In the genomic region with DNA sequence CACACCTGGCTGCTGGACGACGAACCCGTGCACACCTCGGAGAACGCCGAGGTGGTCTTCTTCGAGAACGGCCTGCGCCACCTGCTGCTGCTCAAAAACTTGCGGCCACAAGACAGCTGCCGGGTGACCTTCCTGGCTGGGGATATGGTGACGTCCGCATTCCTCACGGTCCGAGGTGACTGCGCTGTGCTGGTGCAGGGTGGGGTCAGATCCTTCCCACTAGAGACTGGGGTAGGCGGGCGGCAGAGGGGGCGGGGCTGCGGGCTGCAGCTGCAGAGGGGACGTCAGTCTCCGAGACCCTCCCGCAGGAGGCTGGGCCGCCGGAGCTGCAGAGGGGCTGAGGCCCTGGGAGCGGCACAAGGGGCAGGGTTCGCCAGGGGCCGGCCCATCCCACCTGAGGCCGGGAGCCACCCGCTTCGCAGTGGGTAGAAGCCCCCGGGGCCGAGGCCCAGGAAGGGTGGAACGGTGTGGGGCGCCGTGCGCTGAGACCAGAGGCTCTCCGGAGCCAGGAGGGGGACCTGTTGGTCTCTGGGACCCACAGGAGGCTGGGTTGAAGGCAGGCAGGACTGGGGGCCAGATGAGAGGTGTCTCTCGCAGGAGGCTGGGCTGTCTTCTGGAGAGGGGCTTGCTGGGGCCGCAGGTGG, we compare ENCODE assay signal across 14 cellular contexts.
DNase-seq lines count a peak whose midpoint lies in the region; TF ChIP-seq lines count a peak whose summit lies in the region.
"Had no signal": no experiment of that assay in that cellular context is flagged by ENCODE, and none has a peak within 500 bp of the region (broad histone marks: within the 10 kb centered on the region; RNA-seq: fewer than 3 reads in every experiment).

No MANE protein-coding gene starts in this region.

- H3K4me3 Mint-ChIP-seq in activated naive CD4-positive, alpha-beta T cell treated with anti-CD3 and anti-CD28 coated beads, Interleukin-2, amount 10 ng/mL, durations not matched to agents 7 days and 5 days = no peak overlapping the region
- H3K4me3 Mint-ChIP-seq in neural progenitor cell = no peak overlapping the region
- H3K4me3 Mint-ChIP-seq: brain; CD8-positive, alpha-beta memory T cell; stimulated activated naive CD8-positive, alpha-beta T cell treated with anti-CD3 and anti-CD28 coated beads, Interleukin-15, Interleukin-2, amounts not matched to agents 100 ng/mL and 50 ng/mL, for 24 hours had no signal

- H3K4me2 ChIP-seq in neural progenitor cell (no peak overlapping the region), SK-N-SH (no peak overlapping the region)

- CTCF ChIA-PET in activated naive CD4-positive, alpha-beta T cell treated with anti-CD3 and anti-CD28 coated beads, Interleukin-2, amount 10 ng/mL, durations not matched to agents 7 days and 5 days (lab: Charles Lee) = no interaction called here
- CTCF ChIA-PET in SK-N-SH (lab: Yijun Ruan, JAX) = no interaction called here

- H4K20me1 ChIP-seq in neural progenitor cell (ENCODE audit: low read depth) (no peaks in the 10 kb centered on the region), SK-N-SH (ENCODE audit: insufficient read depth) (no peaks in the 10 kb centered on the region)

- H3K27me3 ChIP-seq in neural progenitor cell (no peaks in the 10 kb centered on the region), suprapubic skin (no peaks in the 10 kb centered on the region), SK-N-SH (ENCODE audit: insufficient read depth) (no peaks in the 10 kb centered on the region)

- peak; percentile 14 for DNase-seq in activated naive CD4-positive, alpha-beta T cell treated with anti-CD3 and anti-CD28 coated beads, Interleukin-2, amount 10 ng/mL, durations not matched to agents 7 days and 5 days
- DNase-seq in activated naive CD4-positive, alpha-beta T cell treated with Interleukin-2 at 50 U/mL for 16 hours = no peak
- DNase-seq in coronary artery (ENCODE audit: low spot score) (peak; percentile 63), neural progenitor cell (ENCODE audit: low spot score) (peak; percentile 15), suprapubic skin (ENCODE audit: low spot score in 2 of 2) (peak; percentile 55 to 76), DMS53 treated with DMSO at 0.1 percent for 48 hours (lab: John Stamatoyannopoulos, UW; ENCODE audit: unreplicated experiment) (no peak), SK-N-SH (no peak), midbrain (lab: John Stamatoyannopoulos, UW) (no peak)
- DNase-seq: dermis blood vessel endothelial cell; occipital lobe; stimulated activated CD4-positive, alpha-beta T cell treated with anti-CD3 and anti-CD28 coated beads, Interleukin-12 subunit alpha, Interleukin-12 subunit beta, amount 100 ng/mL, for 4 hours had no signal

- H3K27me3 Mint-ChIP-seq in activated naive CD4-positive, alpha-beta T cell treated with anti-CD3 and anti-CD28 coated beads, Interleukin-2, amount 10 ng/mL, durations not matched to agents 7 days and 5 days = no peaks in the 10 kb centered on the region
- H3K27me3 Mint-ChIP-seq in neural progenitor cell (ENCODE audit: insufficient read depth, low read depth) = peaks cover 2% of the 10 kb centered on the region
- H3K27me3 Mint-ChIP-seq: brain; CD8-positive, alpha-beta memory T cell; stimulated activated naive CD8-positive, alpha-beta T cell treated with anti-CD3 and anti-CD28 coated beads, Interleukin-15, Interleukin-2, amounts not matched to agents 100 ng/mL and 50 ng/mL, for 24 hours had no signal

- no peak overlapping the region for H3K9ac ChIP-seq in neural progenitor cell
- no peak overlapping the region for H3K9ac ChIP-seq in SK-N-SH

- H3K36me3 ChIP-seq in neural progenitor cell (no peaks in the 10 kb centered on the region), suprapubic skin (peaks cover 31% of the 10 kb centered on the region), SK-N-SH (replicated peaks in 1 of 2; ENCODE audit: control insufficient read depth in 1 of 2, insufficient read depth in 2 of 2, low read length in 1 of 2) (no peaks in the 10 kb centered on the region)

- H2AFZ ChIP-seq in neural progenitor cell (replicated peaks) (no peak overlapping the region), SK-N-SH (ENCODE audit: low read depth) (no peak overlapping the region)

- no peaks in the 10 kb centered on the region for H3K36me3 Mint-ChIP-seq in activated naive CD4-positive, alpha-beta T cell treated with anti-CD3 and anti-CD28 coated beads, Interleukin-2, amount 10 ng/mL, durations not matched to agents 7 days and 5 days
- H3K36me3 Mint-ChIP-seq in neural progenitor cell = peaks cover 6% of the 10 kb centered on the region

- H3K27ac ChIP-seq in coronary artery = no peak overlapping the region
- H3K27ac ChIP-seq in neural progenitor cell = no peak overlapping the region
- H3K27ac ChIP-seq in suprapubic skin = no peak overlapping the region
- H3K27ac ChIP-seq in SK-N-SH (ENCODE audit: low read depth in 2 of 2, low read length in 1 of 2) = no peak overlapping the region

- POLR2A ChIA-PET in SK-N-SH (lab: Yijun Ruan, JAX) = no interaction called here

- no peak for TF ChIP-seq CTCF in coronary artery (IDR thresholded peaks at IDR 0.05)
- no peak for TF ChIP-seq CTCF in neural progenitor cell (IDR thresholded peaks at IDR 0.05)
- TF ChIP-seq CTCF in suprapubic skin (IDR thresholded peaks at IDR 0.05) = no peak
- TF ChIP-seq CTCF in SK-N-SH (IDR thresholded peaks at IDR 0.05) = no peak

- 75% methylated on average over 8 of the region's 40 CpGs for WGBS in suprapubic skin
- 83% methylated on average over 17 of the region's 40 CpGs for WGBS in SK-N-SH (ENCODE audit: low lambda C conversion rate)

- no peak for TF ChIP-seq RAD21 in SK-N-SH (IDR thresholded peaks at IDR 0.05; ENCODE audit: low read length)

- TF ChIP-seq EP300 in suprapubic skin (IDR thresholded peaks at IDR 0.05) (no peak), SK-N-SH (IDR thresholded peaks at IDR 0.05; ENCODE audit: borderline replicate concordance in 1 of 2, low read depth in 1 of 2, low read length in 1 of 2) (no peak)

- no peaks in the 10 kb centered on the region for H3F3A ChIP-seq in neural progenitor cell (ENCODE audit: low read depth)
- no peaks in the 10 kb centered on the region for H3F3A ChIP-seq in SK-N-SH (replicated peaks; ENCODE audit: insufficient read depth)

- no peaks in the 10 kb centered on the region for H3K4me1 Mint-ChIP-seq in activated naive CD4-positive, alpha-beta T cell treated with anti-CD3 and anti-CD28 coated beads, Interleukin-2, amount 10 ng/mL, durations not matched to agents 7 days and 5 days
- H3K4me1 Mint-ChIP-seq in neural progenitor cell = no peaks in the 10 kb centered on the region
- H3K4me1 Mint-ChIP-seq: brain; CD8-positive, alpha-beta memory T cell had no signal

- H3K79me2 ChIP-seq in neural progenitor cell (ENCODE audit: low read depth) (no peaks in the 10 kb centered on the region), SK-N-SH (ENCODE audit: insufficient read depth) (no peaks in the 10 kb centered on the region)

- H3K4me3 ChIP-seq in coronary artery = no peak overlapping the region
- no peak overlapping the region for H3K4me3 ChIP-seq in neural progenitor cell
- no peak overlapping the region for H3K4me3 ChIP-seq in suprapubic skin
- no peak overlapping the region for H3K4me3 ChIP-seq in SK-N-SH (ENCODE audit: low read depth in 2 of 2, low read length in 1 of 2)

- no peaks in the 10 kb centered on the region for H3K9me3 ChIP-seq in neural progenitor cell (ENCODE audit: low read depth)
- H3K9me3 ChIP-seq in suprapubic skin = no peaks in the 10 kb centered on the region
- no peaks in the 10 kb centered on the region for H3K9me3 ChIP-seq in SK-N-SH

- TF ChIP-seq POLR2A in suprapubic skin (IDR thresholded peaks at IDR 0.05) = no peak

- no peak overlapping the region for H3K27ac Mint-ChIP-seq in activated naive CD4-positive, alpha-beta T cell treated with anti-CD3 and anti-CD28 coated beads, Interleukin-2, amount 10 ng/mL, durations not matched to agents 7 days and 5 days
- no peak overlapping the region for H3K27ac Mint-ChIP-seq in neural progenitor cell
- H3K27ac Mint-ChIP-seq: brain; CD8-positive, alpha-beta memory T cell; stimulated activated naive CD8-positive, alpha-beta T cell treated with anti-CD3 and anti-CD28 coated beads, Interleukin-15, Interleukin-2, amounts not matched to agents 100 ng/mL and 50 ng/mL, for 24 hours had no signal

- no peaks in the 10 kb centered on the region for H3K4me1 ChIP-seq in neural progenitor cell
- no peaks in the 10 kb centered on the region for H3K4me1 ChIP-seq in suprapubic skin
- H3K4me1 ChIP-seq in SK-N-SH (ENCODE audit: control insufficient read depth in 1 of 2, insufficient read depth in 2 of 2, low read depth in 1 of 2, low read length in 1 of 2) = no peaks in the 10 kb centered on the region

- H3K9me3 Mint-ChIP-seq in activated naive CD4-positive, alpha-beta T cell treated with anti-CD3 and anti-CD28 coated beads, Interleukin-2, amount 10 ng/mL, durations not matched to agents 7 days and 5 days = peaks cover 12% of the 10 kb centered on the region
- H3K9me3 Mint-ChIP-seq in neural progenitor cell = peaks cover 5% of the 10 kb centered on the region

- no peaks in the 10 kb centered on the region for H3K9me2 ChIP-seq in SK-N-SH

TF ChIP-seq in SK-N-SH, 30 proteins besides CTCF, POLR2A, EP300 and RAD21 (continues in another document):
- TF ChIP-seq ELF1 (IDR thresholded peaks at IDR 0.05) (no peak), FOXM1 (IDR thresholded peaks at IDR 0.05; ENCODE audit: low read depth) (no peak), FOXJ3 (CRISPR knock-in tag; IDR thresholded peaks at IDR 0.05) (no peak), SMC3 (IDR thresholded peaks at IDR 0.05; ENCODE audit: low read depth, low read length) (no peak)
- TF ChIP-seq, protein P1, sequence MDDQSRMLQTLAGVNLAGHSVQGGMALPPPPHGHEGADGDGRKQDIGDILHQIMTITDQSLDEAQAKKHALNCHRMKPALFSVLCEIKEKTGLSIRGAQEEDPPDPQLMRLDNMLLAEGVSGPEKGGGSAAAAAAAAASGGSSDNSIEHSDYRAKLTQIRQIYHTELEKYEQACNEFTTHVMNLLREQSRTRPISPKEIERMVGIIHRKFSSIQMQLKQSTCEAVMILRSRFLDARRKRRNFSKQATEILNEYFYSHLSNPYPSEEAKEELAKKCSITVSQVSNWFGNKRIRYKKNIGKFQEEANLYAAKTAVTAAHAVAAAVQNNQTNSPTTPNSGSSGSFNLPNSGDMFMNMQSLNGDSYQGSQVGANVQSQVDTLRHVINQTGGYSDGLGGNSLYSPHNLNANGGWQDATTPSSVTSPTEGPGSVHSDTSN (IDR thresholded peaks at IDR 0.05) = no peak

Comparison
In these comparisons a context has a peak if more than half of its experiments do, and no peak if none do; other contexts are left out.
1. DNase-seq: peak in activated naive CD4-positive, alpha-beta T cell treated with anti-CD3 and anti-CD28 coated beads, Interleukin-2, amount 10 ng/mL, durations not matched to agents 7 days and 5 days (single experiment), coronary artery (single experiment), neural progenitor cell (single experiment) and suprapubic skin (2 of 2); none in activated naive CD4-positive, alpha-beta T cell treated with Interleukin-2 at 50 U/mL for 16 hours (single experiment), DMS53 treated with DMSO at 0.1 percent for 48 hours (single experiment), SK-N-SH (single experiment) and midbrain (single experiment).